ENCODE assay signal across 8 cellular contexts in the genomic region with DNA sequence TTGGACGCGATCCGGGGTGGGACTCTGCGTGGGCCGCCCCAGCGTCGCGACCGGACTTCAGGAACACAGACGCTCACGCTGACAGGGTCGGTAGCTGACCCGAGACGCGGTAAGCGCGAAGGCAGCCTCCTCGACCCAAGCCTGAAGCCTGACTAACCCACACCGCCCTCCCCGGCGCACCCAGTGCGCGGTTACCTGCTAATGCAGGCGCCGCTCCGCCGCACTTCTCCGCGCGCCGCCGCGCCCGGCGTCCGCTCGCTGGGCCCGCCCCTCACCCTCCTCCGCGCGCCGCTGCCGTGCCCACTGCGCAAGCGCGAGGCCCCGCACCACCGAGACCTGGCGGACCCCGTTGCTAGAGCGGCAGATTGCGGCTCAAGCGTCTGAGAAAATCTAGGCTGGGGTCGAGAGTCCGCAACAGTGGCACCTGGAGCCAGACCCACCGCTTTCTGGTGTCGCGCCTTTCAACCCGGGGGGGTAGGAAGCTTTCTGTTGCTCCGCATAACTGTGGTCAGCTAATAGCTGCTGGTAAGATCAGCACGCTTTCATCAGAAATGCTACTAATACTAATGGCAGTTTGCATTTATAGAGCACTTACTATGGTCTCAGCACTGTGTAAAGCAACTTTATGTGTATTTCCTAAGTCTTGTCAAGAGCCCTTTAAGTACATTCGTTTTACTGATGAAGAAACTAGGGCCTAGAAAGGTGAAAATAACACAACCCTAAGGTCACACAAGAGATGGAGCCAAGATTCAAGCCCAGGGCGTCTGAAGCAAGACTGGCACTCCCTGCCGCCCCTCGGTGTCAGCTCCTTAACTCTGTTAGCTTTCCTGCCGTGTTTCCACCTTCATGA. TPM values are rescaled to one million over a fixed set of nuclear protein-coding genes. Genes with fewer than 3 reads are reported as not detected.
DNase-seq lines count a peak whose midpoint lies in the region; ATAC-seq and TF ChIP-seq lines count a peak whose summit lies in the region.

A gene with protein sequence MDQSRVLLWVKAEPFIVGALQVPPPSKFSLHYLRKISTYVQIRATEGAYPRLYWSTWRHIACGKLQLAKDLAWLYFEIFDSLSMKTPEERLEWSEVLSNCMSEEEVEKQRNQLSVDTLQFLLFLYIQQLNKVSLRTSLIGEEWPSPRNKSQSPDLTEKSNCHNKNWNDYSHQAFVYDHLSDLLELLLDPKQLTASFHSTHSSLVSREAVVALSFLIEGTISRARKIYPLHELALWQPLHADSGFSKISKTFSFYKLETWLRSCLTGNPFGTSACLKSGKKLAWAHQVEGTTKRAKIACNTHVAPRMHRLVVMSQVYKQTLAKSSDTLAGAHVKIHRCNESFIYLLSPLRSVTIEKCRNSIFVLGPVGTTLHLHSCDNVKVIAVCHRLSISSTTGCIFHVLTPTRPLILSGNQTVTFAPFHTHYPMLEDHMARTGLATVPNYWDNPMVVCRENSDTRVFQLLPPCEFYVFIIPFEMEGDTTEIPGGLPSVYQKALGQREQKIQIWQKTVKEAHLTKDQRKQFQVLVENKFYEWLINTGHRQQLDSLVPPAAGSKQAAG (minus strand): TSS at position 268 of the 850 bp plus-strand sequence. CDS start 3,010 bp downstream, outside the sequence.

- H3K27me3 ChIP-seq in sigmoid colon: no peaks in the 10 kb centered on the region

- peaks cover 0 to 57% (median 40%) of the 10 kb centered on the region in 4 donors for H3K4me1 ChIP-seq in sigmoid colon

- peaks cover 87% of the 10 kb centered on the region for H3K4me1 Mint-ChIP-seq in brain

- H3K9me3 ChIP-seq in sigmoid colon: no peaks in the 10 kb centered on the region

- H3K9me3 Mint-ChIP-seq in brain: no peaks in the 10 kb centered on the region

- peaks cover 0 to 15% (median 0%) of the 10 kb centered on the region in 4 donors for H3K36me3 ChIP-seq in sigmoid colon

- peak within 1 kb of the TSS; percentile 87 to 99 (median 96) for H3K4me3 Mint-ChIP-seq in brain

- peak within 1 kb of the TSS; percentile 91 to 98 (median 98) for H3K27ac Mint-ChIP-seq in brain

- intact Hi-C loops in sigmoid colon (cut with DNase I): loop anchor here (5.0 to 10.0 kb wide), 5 partner anchors 162 to 980 kb away; a partner anchor contains a TSS

- ATAC-seq in GM18520 (IDR thresholded peaks at IDR 0.05; ENCODE audit: unreplicated experiment) (peak; percentile 36), HG03060 (IDR thresholded peaks at IDR 0.05; ENCODE audit: low read depth, unreplicated experiment) (peak; percentile 26)

- peak; percentile 97 for DNase-seq in NCI-H2107 (lab: John Stamatoyannopoulos, UW)
- DNase-seq in UCSD-AML1 (lab: John Stamatoyannopoulos, UW; ENCODE audit: unreplicated experiment): peak; percentile 94
- peak; percentile 51 for DNase-seq in iPS DF 4.7 (ENCODE audit: extremely low read depth, low spot score)
- peak; percentile 94 for DNase-seq in sigmoid colon

- no peak for TF ChIP-seq EP300 in sigmoid colon (IDR thresholded peaks at IDR 0.05)

- H3K27ac ChIP-seq in 22Rv1 (peak within 1 kb of the TSS; percentile 81), sigmoid colon (peak within 1 kb of the TSS; percentile 86 to 89 (median 88))

- WGBS in sigmoid colon, 2 donors: 0% methylated on average over 66 of the region's 66 CpGs

- no peak for TF ChIP-seq CTCF in 22Rv1 (IDR thresholded peaks at IDR 0.05)
- TF ChIP-seq CTCF in brain (conservative IDR thresholded peaks at IDR 0.05): no peak
- no peak for TF ChIP-seq CTCF in sigmoid colon (IDR thresholded peaks at IDR 0.05)

- TF ChIP-seq POLR2A in sigmoid colon (IDR thresholded peaks at IDR 0.05): peak; percentile 72 to 74

- peak within 1 kb of the TSS; percentile 72 to 85 (median 74) for H3K4me3 ChIP-seq in sigmoid colon

- H3K27me3 Mint-ChIP-seq in brain: peaks cover 4% of the 10 kb centered on the region

- peaks cover 3% of the 10 kb centered on the region for H3K36me3 Mint-ChIP-seq in brain

RNA-seq across cellular contexts. Expression of the gene that starts here (rescaled TPM):
- polyA plus RNA-seq in brain (ENCODE audit: insufficient read depth, low read depth, low replicate concordance): 10.1 TPM
- 10 to 100 TPM in 3 of 4 donors, 1 to 10 TPM in 1; 9.7 to 14.3 (median 11.4) TPM for total RNA-seq in sigmoid colon
- polyA plus RNA-seq in sigmoid colon: 1 to 10 TPM; 4.9 to 6.6 (median 6.3) TPM

Comparison
In these comparisons a context has a peak if more than half of its experiments do, and no peak if none do; other contexts are left out.
1. Peak in every context shown above with its lines: DNase-seq, ATAC-seq, H3K4me3 ChIP-seq and H3K27ac ChIP-seq.